In the genomic region with DNA sequence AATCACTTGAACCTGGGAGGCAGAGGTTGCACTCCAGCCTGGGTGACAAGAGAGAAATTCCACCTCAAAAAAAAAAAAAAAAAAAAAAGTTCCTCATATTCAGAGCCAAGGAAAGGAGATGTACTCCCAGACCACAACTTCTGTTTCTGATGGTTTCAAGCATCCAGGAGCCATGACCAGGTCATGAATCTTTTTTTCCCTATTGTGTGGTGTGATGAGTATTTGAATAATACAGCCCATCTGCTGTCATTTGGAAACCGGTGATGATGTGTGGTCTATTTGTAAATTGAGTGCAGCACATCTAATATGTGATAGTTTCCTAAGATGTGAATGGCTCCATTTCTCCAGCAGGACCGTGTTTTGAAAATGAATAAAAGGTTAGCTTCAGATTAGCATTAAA, we compare ENCODE assay signal across 2 cellular contexts.
TF ChIP-seq lines count a peak whose summit lies in the region.

No MANE protein-coding gene starts in this region.

TF ChIP-seq in GM12878, 131 proteins besides CTCF, POLR2A, EP300 and RAD21 (continued from another document and continues in another):
- TF ChIP-seq, protein P1, sequence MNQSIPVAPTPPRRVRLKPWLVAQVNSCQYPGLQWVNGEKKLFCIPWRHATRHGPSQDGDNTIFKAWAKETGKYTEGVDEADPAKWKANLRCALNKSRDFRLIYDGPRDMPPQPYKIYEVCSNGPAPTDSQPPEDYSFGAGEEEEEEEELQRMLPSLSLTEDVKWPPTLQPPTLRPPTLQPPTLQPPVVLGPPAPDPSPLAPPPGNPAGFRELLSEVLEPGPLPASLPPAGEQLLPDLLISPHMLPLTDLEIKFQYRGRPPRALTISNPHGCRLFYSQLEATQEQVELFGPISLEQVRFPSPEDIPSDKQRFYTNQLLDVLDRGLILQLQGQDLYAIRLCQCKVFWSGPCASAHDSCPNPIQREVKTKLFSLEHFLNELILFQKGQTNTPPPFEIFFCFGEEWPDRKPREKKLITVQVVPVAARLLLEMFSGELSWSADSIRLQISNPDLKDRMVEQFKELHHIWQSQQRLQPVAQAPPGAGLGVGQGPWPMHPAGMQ (IDR thresholded peaks at IDR 0.05; ENCODE audit: borderline replicate concordance), result no peak
- TF ChIP-seq, protein P2, sequence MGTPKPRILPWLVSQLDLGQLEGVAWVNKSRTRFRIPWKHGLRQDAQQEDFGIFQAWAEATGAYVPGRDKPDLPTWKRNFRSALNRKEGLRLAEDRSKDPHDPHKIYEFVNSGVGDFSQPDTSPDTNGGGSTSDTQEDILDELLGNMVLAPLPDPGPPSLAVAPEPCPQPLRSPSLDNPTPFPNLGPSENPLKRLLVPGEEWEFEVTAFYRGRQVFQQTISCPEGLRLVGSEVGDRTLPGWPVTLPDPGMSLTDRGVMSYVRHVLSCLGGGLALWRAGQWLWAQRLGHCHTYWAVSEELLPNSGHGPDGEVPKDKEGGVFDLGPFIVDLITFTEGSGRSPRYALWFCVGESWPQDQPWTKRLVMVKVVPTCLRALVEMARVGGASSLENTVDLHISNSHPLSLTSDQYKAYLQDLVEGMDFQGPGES (IDR thresholded peaks at IDR 0.05), result no peak
- TF ChIP-seq, protein P3, sequence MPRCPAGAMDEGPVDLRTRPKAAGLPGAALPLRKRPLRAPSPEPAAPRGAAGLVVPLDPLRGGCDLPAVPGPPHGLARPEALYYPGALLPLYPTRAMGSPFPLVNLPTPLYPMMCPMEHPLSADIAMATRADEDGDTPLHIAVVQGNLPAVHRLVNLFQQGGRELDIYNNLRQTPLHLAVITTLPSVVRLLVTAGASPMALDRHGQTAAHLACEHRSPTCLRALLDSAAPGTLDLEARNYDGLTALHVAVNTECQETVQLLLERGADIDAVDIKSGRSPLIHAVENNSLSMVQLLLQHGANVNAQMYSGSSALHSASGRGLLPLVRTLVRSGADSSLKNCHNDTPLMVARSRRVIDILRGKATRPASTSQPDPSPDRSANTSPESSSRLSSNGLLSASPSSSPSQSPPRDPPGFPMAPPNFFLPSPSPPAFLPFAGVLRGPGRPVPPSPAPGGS (IDR thresholded peaks at IDR 0.05; ENCODE audit: borderline replicate concordance, insufficient read depth, low read depth, low read length, poor library complexity, severe bottlenecking), result peak; percentile 9
- no peak for TF ChIP-seq ZNF207 (IDR thresholded peaks at IDR 0.05; ENCODE audit: borderline replicate concordance)
- peak; percentile 88 for TF ChIP-seq RUNX3 (IDR thresholded peaks at IDR 0.05; ENCODE audit: low read length)
- peak; percentile 78 to 83 for TF ChIP-seq IKZF2 (IDR thresholded peaks at IDR 0.05)
- peak; percentile 26; the same call in 1 of the 2 replicates for TF ChIP-seq CREM (IDR thresholded peaks at IDR 0.05; ENCODE audit: low read depth)
- no peak for TF ChIP-seq IRF4 (IDR thresholded peaks at IDR 0.05; ENCODE audit: low read depth, low read length)
- no peak for TF ChIP-seq STAT3 (IDR thresholded peaks at IDR 0.05; ENCODE audit: low read depth, low read length)
- no peak for TF ChIP-seq GATAD2B (conservative IDR thresholded peaks at IDR 0.05; ENCODE audit: low read depth)
- TF ChIP-seq SIN3A (IDR thresholded peaks at IDR 0.05; ENCODE audit: low read depth, low read length), result no peak
- TF ChIP-seq JUNB (IDR thresholded peaks at IDR 0.05), result peak; percentile 68
- TF ChIP-seq, protein P4, sequence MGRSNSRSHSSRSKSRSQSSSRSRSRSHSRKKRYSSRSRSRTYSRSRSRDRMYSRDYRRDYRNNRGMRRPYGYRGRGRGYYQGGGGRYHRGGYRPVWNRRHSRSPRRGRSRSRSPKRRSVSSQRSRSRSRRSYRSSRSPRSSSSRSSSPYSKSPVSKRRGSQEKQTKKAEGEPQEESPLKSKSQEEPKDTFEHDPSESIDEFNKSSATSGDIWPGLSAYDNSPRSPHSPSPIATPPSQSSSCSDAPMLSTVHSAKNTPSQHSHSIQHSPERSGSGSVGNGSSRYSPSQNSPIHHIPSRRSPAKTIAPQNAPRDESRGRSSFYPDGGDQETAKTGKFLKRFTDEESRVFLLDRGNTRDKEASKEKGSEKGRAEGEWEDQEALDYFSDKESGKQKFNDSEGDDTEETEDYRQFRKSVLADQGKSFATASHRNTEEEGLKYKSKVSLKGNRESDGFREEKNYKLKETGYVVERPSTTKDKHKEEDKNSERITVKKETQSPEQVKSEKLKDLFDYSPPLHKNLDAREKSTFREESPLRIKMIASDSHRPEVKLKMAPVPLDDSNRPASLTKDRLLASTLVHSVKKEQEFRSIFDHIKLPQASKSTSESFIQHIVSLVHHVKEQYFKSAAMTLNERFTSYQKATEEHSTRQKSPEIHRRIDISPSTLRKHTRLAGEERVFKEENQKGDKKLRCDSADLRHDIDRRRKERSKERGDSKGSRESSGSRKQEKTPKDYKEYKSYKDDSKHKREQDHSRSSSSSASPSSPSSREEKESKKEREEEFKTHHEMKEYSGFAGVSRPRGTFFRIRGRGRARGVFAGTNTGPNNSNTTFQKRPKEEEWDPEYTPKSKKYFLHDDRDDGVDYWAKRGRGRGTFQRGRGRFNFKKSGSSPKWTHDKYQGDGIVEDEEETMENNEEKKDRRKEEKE (IDR thresholded peaks at IDR 0.05), result no peak
- no peak for TF ChIP-seq DPF2 (IDR thresholded peaks at IDR 0.05)
- TF ChIP-seq ZNF384 (IDR thresholded peaks at IDR 0.05; ENCODE audit: borderline replicate concordance, low read depth, low read length), result peak; percentile 34; the same call in 1 of the 2 replicates
- peak; percentile 64; the same call in 1 of the 2 replicates for TF ChIP-seq NFIC (IDR thresholded peaks at IDR 0.05; ENCODE audit: low read depth, low read length)
- no peak for TF ChIP-seq ZSCAN29 (IDR thresholded peaks at IDR 0.05)
- TF ChIP-seq, protein P5, sequence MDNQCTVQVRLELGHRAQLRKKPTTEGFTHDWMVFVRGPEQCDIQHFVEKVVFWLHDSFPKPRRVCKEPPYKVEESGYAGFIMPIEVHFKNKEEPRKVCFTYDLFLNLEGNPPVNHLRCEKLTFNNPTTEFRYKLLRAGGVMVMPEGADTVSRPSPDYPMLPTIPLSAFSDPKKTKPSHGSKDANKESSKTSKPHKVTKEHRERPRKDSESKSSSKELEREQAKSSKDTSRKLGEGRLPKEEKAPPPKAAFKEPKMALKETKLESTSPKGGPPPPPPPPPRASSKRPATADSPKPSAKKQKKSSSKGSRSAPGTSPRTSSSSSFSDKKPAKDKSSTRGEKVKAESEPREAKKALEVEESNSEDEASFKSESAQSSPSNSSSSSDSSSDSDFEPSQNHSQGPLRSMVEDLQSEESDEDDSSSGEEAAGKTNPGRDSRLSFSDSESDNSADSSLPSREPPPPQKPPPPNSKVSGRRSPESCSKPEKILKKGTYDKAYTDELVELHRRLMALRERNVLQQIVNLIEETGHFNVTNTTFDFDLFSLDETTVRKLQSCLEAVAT (IDR thresholded peaks at IDR 0.05), result no peak
- TF ChIP-seq ASH2L (IDR thresholded peaks at IDR 0.05; ENCODE audit: borderline replicate concordance, low read depth), result no peak

TF ChIP-seq in SK-N-SH treated with all-trans-retinoic acid at 6 μM for 48 hours, 23 proteins besides CTCF, POLR2A, EP300 and RAD21 (continued from another document):
- TF ChIP-seq, protein P6, sequence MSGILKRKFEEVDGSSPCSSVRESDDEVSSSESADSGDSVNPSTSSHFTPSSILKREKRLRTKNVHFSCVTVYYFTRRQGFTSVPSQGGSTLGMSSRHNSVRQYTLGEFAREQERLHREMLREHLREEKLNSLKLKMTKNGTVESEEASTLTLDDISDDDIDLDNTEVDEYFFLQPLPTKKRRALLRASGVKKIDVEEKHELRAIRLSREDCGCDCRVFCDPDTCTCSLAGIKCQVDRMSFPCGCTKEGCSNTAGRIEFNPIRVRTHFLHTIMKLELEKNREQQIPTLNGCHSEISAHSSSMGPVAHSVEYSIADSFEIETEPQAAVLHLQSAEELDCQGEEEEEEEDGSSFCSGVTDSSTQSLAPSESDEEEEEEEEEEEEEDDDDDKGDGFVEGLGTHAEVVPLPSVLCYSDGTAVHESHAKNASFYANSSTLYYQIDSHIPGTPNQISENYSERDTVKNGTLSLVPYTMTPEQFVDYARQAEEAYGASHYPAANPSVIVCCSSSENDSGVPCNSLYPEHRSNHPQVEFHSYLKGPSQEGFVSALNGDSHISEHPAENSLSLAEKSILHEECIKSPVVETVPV (CRISPR knock-in tag; IDR thresholded peaks at IDR 0.05), result no peak
- TF ChIP-seq ISL1 (CRISPR knock-in tag; IDR thresholded peaks at IDR 0.05) (no peak), ESRRG (CRISPR knock-in tag; IDR thresholded peaks at IDR 0.05) (no peak), SNAI2 (CRISPR knock-in tag; IDR thresholded peaks at IDR 0.05) (no peak), RARB (CRISPR knock-in tag; IDR thresholded peaks at IDR 0.05) (no peak), CSDC2 (CRISPR knock-in tag; IDR thresholded peaks at IDR 0.05) (no peak), PPARA (CRISPR knock-in tag; IDR thresholded peaks at IDR 0.05; ENCODE audit: borderline replicate concordance) (no peak), ZNF565 (CRISPR knock-in tag; conservative IDR thresholded peaks at IDR 0.05; ENCODE audit: low read depth) (no peak), ZFP3 (CRISPR knock-in tag; IDR thresholded peaks at IDR 0.05) (no peak), ZNF8 (CRISPR knock-in tag; IDR thresholded peaks at IDR 0.05) (no peak), GLIS3 (CRISPR knock-in tag; IDR thresholded peaks at IDR 0.05) (no peak), ZNF70 (CRISPR knock-in tag; IDR thresholded peaks at IDR 0.05) (no peak), ZFP30 (CRISPR knock-in tag; IDR thresholded peaks at IDR 0.05) (no peak), TCF4 (CRISPR knock-in tag; IDR thresholded peaks at IDR 0.05; ENCODE audit: borderline replicate concordance) (no peak)
- TF ChIP-seq, protein P7, sequence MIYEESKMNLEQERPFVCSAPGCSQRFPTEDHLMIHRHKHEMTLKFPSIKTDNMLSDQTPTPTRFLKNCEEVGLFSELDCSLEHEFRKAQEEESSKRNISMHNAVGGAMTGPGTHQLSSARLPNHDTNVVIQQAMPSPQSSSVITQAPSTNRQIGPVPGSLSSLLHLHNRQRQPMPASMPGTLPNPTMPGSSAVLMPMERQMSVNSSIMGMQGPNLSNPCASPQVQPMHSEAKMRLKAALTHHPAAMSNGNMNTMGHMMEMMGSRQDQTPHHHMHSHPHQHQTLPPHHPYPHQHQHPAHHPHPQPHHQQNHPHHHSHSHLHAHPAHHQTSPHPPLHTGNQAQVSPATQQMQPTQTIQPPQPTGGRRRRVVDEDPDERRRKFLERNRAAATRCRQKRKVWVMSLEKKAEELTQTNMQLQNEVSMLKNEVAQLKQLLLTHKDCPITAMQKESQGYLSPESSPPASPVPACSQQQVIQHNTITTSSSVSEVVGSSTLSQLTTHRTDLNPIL (CRISPR knock-in tag; IDR thresholded peaks at IDR 0.05; ENCODE audit: low read depth), result no peak
- TF ChIP-seq, protein P8, sequence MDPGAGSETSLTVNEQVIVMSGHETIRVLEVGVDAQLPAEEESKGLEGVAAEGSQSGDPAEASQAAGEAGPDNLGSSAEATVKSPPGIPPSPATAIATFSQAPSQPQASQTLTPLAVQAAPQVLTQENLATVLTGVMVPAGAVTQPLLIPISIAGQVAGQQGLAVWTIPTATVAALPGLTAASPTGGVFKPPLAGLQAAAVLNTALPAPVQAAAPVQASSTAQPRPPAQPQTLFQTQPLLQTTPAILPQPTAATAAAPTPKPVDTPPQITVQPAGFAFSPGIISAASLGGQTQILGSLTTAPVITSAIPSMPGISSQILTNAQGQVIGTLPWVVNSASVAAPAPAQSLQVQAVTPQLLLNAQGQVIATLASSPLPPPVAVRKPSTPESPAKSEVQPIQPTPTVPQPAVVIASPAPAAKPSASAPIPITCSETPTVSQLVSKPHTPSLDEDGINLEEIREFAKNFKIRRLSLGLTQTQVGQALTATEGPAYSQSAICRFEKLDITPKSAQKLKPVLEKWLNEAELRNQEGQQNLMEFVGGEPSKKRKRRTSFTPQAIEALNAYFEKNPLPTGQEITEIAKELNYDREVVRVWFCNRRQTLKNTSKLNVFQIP (CRISPR knock-in tag; IDR thresholded peaks at IDR 0.05; ENCODE audit: borderline replicate concordance, low read depth), result no peak
